23 cellular contexts compared by ENCODE assay signal in the genomic region with DNA sequence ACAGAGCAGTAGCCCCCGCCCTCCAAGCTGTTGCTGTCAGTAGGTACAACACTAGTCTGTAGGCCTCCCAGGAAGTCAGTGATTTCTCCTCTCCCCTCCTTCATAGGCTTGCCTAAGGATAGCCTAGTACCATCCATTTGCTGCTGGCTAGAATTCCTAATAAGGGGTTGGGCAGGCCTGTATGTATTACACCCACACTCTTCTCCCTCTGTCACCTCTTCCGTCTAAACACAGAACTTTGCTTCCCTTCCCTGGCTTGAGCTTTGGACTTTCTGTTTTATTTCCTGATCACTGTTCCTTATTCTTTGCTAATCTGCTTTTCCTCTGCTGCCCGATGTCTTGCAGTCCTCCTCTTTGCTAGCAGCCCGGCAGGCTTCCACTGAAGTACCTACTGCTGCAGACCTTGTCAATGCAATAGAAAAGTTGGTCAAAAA.
DNase-seq lines count a peak whose midpoint lies in the region; ATAC-seq and TF ChIP-seq lines count a peak whose summit lies in the region.
"Had no signal": no experiment of that assay in that cellular context is flagged by ENCODE, and none has a peak within 500 bp of the region (broad histone marks: within the 10 kb centered on the region; RNA-seq: fewer than 3 reads in every experiment).

No MANE protein-coding gene starts in this region.

- peak in 3 of 4 donors; percentile 52 to 64 (median 55) for ATAC-seq in heart left ventricle
- no peak for ATAC-seq in activated naive CD4-positive, alpha-beta T cell treated with anti-CD3 and anti-CD28 coated beads, Interleukin-2, amount 50 U/mL, for 72 hours
- no peak for ATAC-seq in sciatic nerve

- H3K27ac ChIP-seq in heart left ventricle, result peak overlapping the region in 1 of 12 donors; percentile 50
- H3K27ac ChIP-seq in hepatocyte, result peak overlapping the region; percentile 97
- H3K27ac ChIP-seq: brain microvascular endothelial cell, C4-2B had no signal

- H3K4me2 ChIP-seq in hepatocyte, result peak overlapping the region; percentile 63

- H3K36me3 Mint-ChIP-seq in neural crest cell (ENCODE audit: low read depth), result no peaks in the 10 kb centered on the region
- peaks cover 0 to 20% of the 10 kb centered on the region in 2 donors for H3K36me3 Mint-ChIP-seq in activated naive CD4-positive, alpha-beta T cell treated with anti-CD3 and anti-CD28 coated beads, Interleukin-2, amount 50 U/mL, for 72 hours

- H3K4me3 ChIP-seq in heart left ventricle (no peak overlapping the region), hepatocyte (no peak overlapping the region)
- H3K4me3 ChIP-seq: HAP-1, uterus had no signal

- peak overlapping the region; percentile 2 for H3K27ac Mint-ChIP-seq in neural crest cell (ENCODE audit: unreplicated experiment)
- no peak overlapping the region for H3K27ac Mint-ChIP-seq in activated naive CD4-positive, alpha-beta T cell treated with anti-CD3 and anti-CD28 coated beads, Interleukin-2, amount 50 U/mL, for 72 hours
- H3K27ac Mint-ChIP-seq: activated T-helper 1 cell treated with anti-CD3 and anti-CD28 coated beads, Interleukin-12 subunit alpha, Interleukin-12 subunit beta, Interleukin-2, Interleukin-4 antibody, amounts not matched to agents 30 ng/mL and 10 ng/mL and 1 ng/mL, durations not matched to agents 14 hours and 24 hours and 36 hours; stimulated activated naive CD8-positive, alpha-beta T cell treated with anti-CD3 and anti-CD28 coated beads, Interleukin-15, Interleukin-2, amounts not matched to agents 100 ng/mL and 50 ng/mL, for 24 hours had no signal

- peaks cover 0 to 69% (median 33%) of the 10 kb centered on the region in 9 donors for H3K36me3 ChIP-seq in heart left ventricle
- no peaks in the 10 kb centered on the region for H3K36me3 ChIP-seq in hepatocyte (replicated peaks; ENCODE audit: insufficient read depth, low read depth)
- H3K36me3 ChIP-seq: brain microvascular endothelial cell, HAP-1, uterus had no signal

- H3K4me1 ChIP-seq in heart left ventricle (peaks cover 0 to 12% (median 0%) of the 10 kb centered on the region in 12 donors), hepatocyte (ENCODE audit: insufficient read depth) (peaks cover 46% of the 10 kb centered on the region)
- H3K4me1 ChIP-seq: HAP-1, uterus had no signal

- no peaks in the 10 kb centered on the region for H3K9me3 Mint-ChIP-seq in neural crest cell
- H3K9me3 Mint-ChIP-seq in activated naive CD4-positive, alpha-beta T cell treated with anti-CD3 and anti-CD28 coated beads, Interleukin-2, amount 50 U/mL, for 72 hours, result no peaks in the 10 kb centered on the region
- H3K9me3 Mint-ChIP-seq: activated T-helper 1 cell treated with anti-CD3 and anti-CD28 coated beads, Interleukin-12 subunit alpha, Interleukin-12 subunit beta, Interleukin-2, Interleukin-4 antibody, amounts not matched to agents 30 ng/mL and 10 ng/mL and 1 ng/mL, durations not matched to agents 14 hours and 24 hours and 36 hours; stimulated activated naive CD8-positive, alpha-beta T cell treated with anti-CD3 and anti-CD28 coated beads, Interleukin-15, Interleukin-2, amounts not matched to agents 100 ng/mL and 50 ng/mL, for 24 hours had no signal

- H3K79me2 ChIP-seq in hepatocyte, result peaks cover 31% of the 10 kb centered on the region

- H3K4me3 Mint-ChIP-seq in neural crest cell, result no peak overlapping the region
- H3K4me3 Mint-ChIP-seq: activated T-helper 1 cell treated with anti-CD3 and anti-CD28 coated beads, Interleukin-12 subunit alpha, Interleukin-12 subunit beta, Interleukin-2, Interleukin-4 antibody, amounts not matched to agents 30 ng/mL and 10 ng/mL and 1 ng/mL, durations not matched to agents 14 hours and 24 hours and 36 hours; stimulated activated naive CD8-positive, alpha-beta T cell treated with anti-CD3 and anti-CD28 coated beads, Interleukin-15, Interleukin-2, amounts not matched to agents 100 ng/mL and 50 ng/mL, for 24 hours had no signal

- H3K9me2 ChIP-seq in hepatocyte (replicated peaks; ENCODE audit: insufficient read depth), result no peaks in the 10 kb centered on the region

- no peak for DNase-seq in heart left ventricle
- no peak for DNase-seq in cardiac septum (ENCODE audit: low spot score)
- DNase-seq in hepatocyte (ENCODE audit: low spot score), result peak; percentile 68
- no peak for DNase-seq in neural crest cell (ENCODE audit: low read depth, low spot score)
- no peak for DNase-seq in activated naive CD4-positive, alpha-beta T cell treated with anti-CD3 and anti-CD28 coated beads, Interleukin-2, amount 50 U/mL, for 72 hours (ENCODE audit: low spot score in 2 of 2)
- no peak for DNase-seq in hypothalamus (lab: John Stamatoyannopoulos, UW)
- no peak for DNase-seq in sciatic nerve (ENCODE audit: low spot score)
- no peak for DNase-seq in OCI-M2 (lab: John Stamatoyannopoulos, UW; ENCODE audit: unreplicated experiment)
- DNase-seq: activated CD4-positive, CD25-positive, alpha-beta regulatory T cell treated with anti-CD3 and anti-CD28 coated beads, Interleukin-2, amount 50 U/mL, for 72 hours; brain microvascular endothelial cell; DMS153; foreskin fibroblast; kidney glomerular epithelial cell; NCI-H146; NCI-H2171 treated with DMSO at 0.1 percent for 48 hours; NCI-H69; stimulated activated CD4-positive, alpha-beta T cell treated with anti-CD3 and anti-CD28 coated beads, Interleukin-2, amount 100 ng/mL, for 24 hours; T-helper 9 cell; uterus had no signal

- no peaks in the 10 kb centered on the region for H3K9me3 ChIP-seq in heart left ventricle
- no peaks in the 10 kb centered on the region for H3K9me3 ChIP-seq in hepatocyte (ENCODE audit: low read depth)
- H3K9me3 ChIP-seq: HAP-1, uterus had no signal

- 67 to 75% (median 74%) methylated on average over 4 of the region's 4 CpGs for WGBS in heart left ventricle, 4 donors
- WGBS in hepatocyte (ENCODE audit: low lambda C conversion rate, missing lambda C conversion rate), result 42% methylated on average over 4 of the region's 4 CpGs

- H3K27me3 ChIP-seq in heart left ventricle (no peaks in the 10 kb centered on the region), hepatocyte (no peaks in the 10 kb centered on the region)
- H3K27me3 ChIP-seq: brain microvascular endothelial cell, uterus had no signal

- TF ChIP-seq CTCF in heart left ventricle (IDR thresholded peaks at IDR 0.05), result no peak
- no peak for TF ChIP-seq CTCF in hepatocyte (IDR thresholded peaks at IDR 0.05; ENCODE audit: poor library complexity)
- TF ChIP-seq CTCF in neural crest cell (conservative IDR thresholded peaks at IDR 0.05), result no peak

- H3K4me1 Mint-ChIP-seq in neural crest cell, result no peaks in the 10 kb centered on the region

- no peaks in the 10 kb centered on the region for H3K27me3 Mint-ChIP-seq in neural crest cell (ENCODE audit: low read depth)
- H3K27me3 Mint-ChIP-seq: stimulated activated naive CD8-positive, alpha-beta T cell treated with anti-CD3 and anti-CD28 coated beads, Interleukin-15, Interleukin-2, amounts not matched to agents 100 ng/mL and 50 ng/mL, for 24 hours had no signal

- H2AFZ ChIP-seq in hepatocyte, result no peak overlapping the region

- H4K20me1 ChIP-seq in hepatocyte (ENCODE audit: insufficient read depth, poor library complexity, severe bottlenecking), result no peaks in the 10 kb centered on the region

- intact Hi-C loops in heart left ventricle (cut with DNase I), result no loop called here
- intact Hi-C loops in cardiac septum (cut with DNase I), result no loop called here
- intact Hi-C loops in sciatic nerve (cut with DNase I), result no loop called here

- TF ChIP-seq POLR2A in heart left ventricle (IDR thresholded peaks at IDR 0.05), result no peak

Comparison
In these comparisons a context has a peak if more than half of its experiments do, and no peak if none do; other contexts are left out.
1. ATAC-seq: peak in heart left ventricle (3 of 4); none in activated naive CD4-positive, alpha-beta T cell treated with anti-CD3 and anti-CD28 coated beads, Interleukin-2, amount 50 U/mL, for 72 hours (0 of 2) and sciatic nerve (single experiment).